Comparison of ENCODE assay signal across 8 cellular contexts in the genomic region with DNA sequence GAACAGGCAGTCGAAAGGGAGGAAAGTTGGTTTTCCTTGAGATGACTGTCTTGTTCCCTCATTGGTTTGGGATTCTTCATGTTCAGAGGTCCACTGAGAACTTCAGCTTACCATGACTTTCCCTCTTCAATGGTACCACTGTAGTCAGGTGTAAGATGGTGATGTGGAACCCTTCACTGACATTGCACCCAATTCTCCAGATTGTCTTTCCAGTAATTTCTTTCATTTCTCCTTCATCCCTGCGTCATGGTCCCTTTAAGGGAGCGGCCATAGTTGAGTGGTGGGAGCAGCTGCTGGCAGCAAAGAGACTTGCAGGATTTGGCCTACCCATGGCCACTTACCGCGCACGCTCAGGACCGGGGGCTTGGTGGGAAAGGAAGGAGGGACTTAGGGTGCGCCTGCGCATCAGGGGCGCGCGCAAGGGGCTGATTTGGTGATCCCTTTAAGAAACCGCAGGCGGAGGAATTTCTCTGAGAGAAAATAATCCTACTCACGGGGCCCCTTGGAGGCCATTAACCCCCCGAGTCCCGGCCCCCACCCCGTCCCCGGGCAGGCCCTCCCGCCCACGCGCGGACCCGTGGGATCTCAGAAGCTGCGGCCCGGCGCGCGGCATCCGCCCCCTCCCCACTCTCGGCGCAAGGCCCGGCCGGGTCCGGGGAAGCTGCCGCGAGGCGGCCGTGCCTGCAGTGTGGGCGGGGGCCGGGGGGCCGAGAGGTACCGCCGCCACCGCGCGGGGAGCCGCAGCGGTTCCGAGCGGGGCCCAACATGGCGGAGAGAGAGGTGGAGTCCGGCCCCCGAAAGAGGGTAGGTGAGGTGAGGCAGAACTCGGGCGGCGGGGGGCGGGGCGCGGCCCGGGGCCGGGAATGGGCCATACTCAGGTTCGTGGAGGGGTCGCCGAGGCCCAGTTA. TPM values are rescaled to one million over a fixed set of nuclear protein-coding genes. Genes with fewer than 3 reads are reported as not detected.
DNase-seq lines count a peak whose midpoint lies in the region; ATAC-seq and TF ChIP-seq lines count a peak whose summit lies in the region.

ZMYM4 (plus strand) TSS at position 428 of the 908 bp plus-strand sequence; CDS start at position 766, 338 bp downstream.

- BruUV-seq in Caco-2 (replicated peaks; lab: Mats Ljungman, UMichigan), result no TSS peak

- 0 out of 2 replicates have a peak, but pooled peaks cover 2% of the 10 kb centered on the region for H3K4me1 ChIP-seq in Caco-2
- peaks cover 15% of the 10 kb centered on the region; the same call in 1 of the 2 replicates for H3K4me1 ChIP-seq in HUES6 (ENCODE audit: control insufficient read depth, insufficient read depth, low read length)
- peaks cover 10% of the 10 kb centered on the region for H3K4me1 ChIP-seq in OCI-LY3 (ENCODE audit: low read length)

- peak within 1 kb of the TSS; percentile 84 for H3K4me2 ChIP-seq in OCI-LY3 (ENCODE audit: low read length)

- ATAC-seq in GM21381 (IDR thresholded peaks at IDR 0.05; ENCODE audit: unreplicated experiment), result peak; percentile 87

- no peaks in the 10 kb centered on the region for H3K4me1 Mint-ChIP-seq in Caco-2 (ENCODE audit: low read depth, unreplicated experiment)

- DNase-seq in Caco-2 (peak; percentile 91 to 95), activated T-cell treated with anti-CD3 and anti-CD28 coated beads for 1 hour (ENCODE audit: low read depth) (peak; percentile 82), epidermal melanocyte (ENCODE audit: insufficient read length, low spot score) (peak; percentile 93), middle frontal gyrus (ENCODE audit: extremely low spot score, low spot score) (peak; percentile 86)
- peak; percentile 81 to 84 for DNase-seq in stimulated activated CD8-positive, alpha-beta memory T cell treated with anti-CD3 and anti-CD28 coated beads, Interleukin-2, amount 100 ng/mL, for 48 hours (ENCODE audit: low read depth in 2 of 2)

- CTCF ChIA-PET in Caco-2 (lab: Charles Lee), result interaction anchor here (0.6 kb wide), 1 partner anchor 9 kb away, joined by 3 read pairs; no protein-coding TSS in a partner anchor

- peak within 1 kb of the TSS; percentile 79 for H3K4me3 ChIP-seq in Caco-2 (ENCODE audit: low read depth, low read length)
- H3K4me3 ChIP-seq in HUES6 (ENCODE audit: low read depth, low read length), result peak within 1 kb of the TSS; percentile 93
- H3K4me3 ChIP-seq in OCI-LY3 (ENCODE audit: low read length), result peak within 1 kb of the TSS; percentile 93

- H3K27me3 ChIP-seq in Caco-2 (replicated peaks; ENCODE audit: control insufficient read depth, insufficient read depth, low read length) (no peaks in the 10 kb centered on the region), HUES6 (ENCODE audit: control insufficient read depth, insufficient read depth, low read length) (no peaks in the 10 kb centered on the region), OCI-LY3 (ENCODE audit: low read depth, low read length) (no peaks in the 10 kb centered on the region)

- peak within 1 kb of the TSS; percentile 86 for H3K9ac ChIP-seq in HUES6 (ENCODE audit: low read length)
- H3K9ac ChIP-seq in OCI-LY3 (ENCODE audit: low read length), result peak within 1 kb of the TSS; percentile 96

- H3K9me3 Mint-ChIP-seq in Caco-2 (ENCODE audit: unreplicated experiment), result no peaks in the 10 kb centered on the region

- peak within 1 kb of the TSS; percentile 80 for H3K27ac Mint-ChIP-seq in Caco-2 (ENCODE audit: unreplicated experiment)

- H2AFZ ChIP-seq in OCI-LY3 (ENCODE audit: low read depth, low read length), result peak within 1 kb of the TSS; percentile 95

- peaks cover 7% of the 10 kb centered on the region; the same call in 1 of the 2 replicates for H4K20me1 ChIP-seq in OCI-LY3 (ENCODE audit: insufficient read depth, low read length)

- H3K9me3 ChIP-seq in Caco-2, result no peaks in the 10 kb centered on the region
- H3K9me3 ChIP-seq in HUES6 (ENCODE audit: control insufficient read depth, insufficient read depth, low read depth, low read length), result no peaks in the 10 kb centered on the region
- H3K9me3 ChIP-seq in OCI-LY3 (ENCODE audit: insufficient read depth, low read length), result no peaks in the 10 kb centered on the region

- peaks cover 49% of the 10 kb centered on the region for H3K79me2 ChIP-seq in OCI-LY3 (ENCODE audit: low read length)

- peak within 1 kb of the TSS; percentile 97 for H3K27ac ChIP-seq in HUES6 (ENCODE audit: low read depth, low read length)
- peak within 1 kb of the TSS; percentile 74 for H3K27ac ChIP-seq in OCI-LY3 (ENCODE audit: low read length)

- intact Hi-C loops in Caco-2 (cut with micrococcal nuclease; ENCODE audit: unreplicated experiment), result no loop called here

- H3K36me3 Mint-ChIP-seq in Caco-2 (ENCODE audit: insufficient read depth, unreplicated experiment), result peaks cover 12% of the 10 kb centered on the region

- TF ChIP-seq CTCF in Caco-2 (IDR thresholded peaks at IDR 0.05; ENCODE audit: insufficient read depth in 1 of 2, low read depth in 1 of 2, low read length in 1 of 2, severe bottlenecking in 1 of 2, unreplicated experiment in 1 of 2), result no peak
- TF ChIP-seq CTCF in OCI-LY3 (IDR thresholded peaks at IDR 0.05; ENCODE audit: low read depth, low read length), result no peak

- POLR2A ChIA-PET in Caco-2 (lab: Charles Lee), result interaction anchor here (0.5 to 0.6 kb wide), 2 partner anchors 76 to 523 kb away, joined by 4 to 5 read pairs; partner anchors contain the start of gene SFPQ

- H3K4me3 Mint-ChIP-seq in Caco-2 (ENCODE audit: unreplicated experiment), result peak within 1 kb of the TSS; percentile 74

- H3K36me3 ChIP-seq in Caco-2 (ENCODE audit: control insufficient read depth, insufficient read depth, low read length), result no peaks in the 10 kb centered on the region
- H3K36me3 ChIP-seq in HUES6 (ENCODE audit: control insufficient read depth, insufficient read depth, low read length), result peaks cover 4% of the 10 kb centered on the region; the same call in 1 of the 2 replicates
- peaks cover 11% of the 10 kb centered on the region for H3K36me3 ChIP-seq in OCI-LY3 (replicated peaks; ENCODE audit: low read depth, low read length)

- H3K27me3 Mint-ChIP-seq in Caco-2 (ENCODE audit: insufficient read depth, unreplicated experiment), result no peaks in the 10 kb centered on the region

RNA-seq across cellular contexts. Expression of gene ZMYM4, which starts in this region (rescaled TPM):
- 26.5 and 31.1 TPM in 2 replicates for total RNA-seq in Caco-2 (2022)

Comparison
In these comparisons a context has a peak if more than half of its experiments do, and no peak if none do; other contexts are left out.
1. Peak in every context shown above with its lines: DNase-seq, ATAC-seq, H3K4me3 ChIP-seq and H3K27ac ChIP-seq.